8 cellular contexts compared by ENCODE assay signal in genomic region chr1:239898067-239898730, GRCh38.
DNase-seq lines count a peak whose midpoint lies in the region; ATAC-seq and TF ChIP-seq lines count a peak whose summit lies in the region.

No MANE protein-coding gene starts in this region.

- H3K36me3 ChIP-seq in DND-41 (ENCODE audit: insufficient read depth, low read length), result no peaks in the 10 kb centered on the region
- H3K36me3 ChIP-seq in neutrophil, result no peaks in the 10 kb centered on the region

- TF ChIP-seq CTCF in DND-41 (IDR thresholded peaks at IDR 0.05; ENCODE audit: borderline replicate concordance, extremely low read depth, low read length, poor library complexity, severe bottlenecking), result peak; percentile 94
- TF ChIP-seq CTCF in fibroblast of villous mesenchyme (IDR thresholded peaks at IDR 0.05; ENCODE audit: insufficient read depth, low read depth, low read length), result peak; percentile 95
- TF ChIP-seq CTCF in neutrophil (IDR thresholded peaks at IDR 0.05), result peak; percentile 96

- H3K9ac ChIP-seq in DND-41 (ENCODE audit: low read depth, low read length), result no peak overlapping the region

- H3K27ac ChIP-seq in DND-41 (ENCODE audit: low read length) (no peak overlapping the region), neutrophil (no peak overlapping the region)

- no peak overlapping the region for H3K27ac Mint-ChIP-seq in activated T-helper 1 cell treated with anti-CD3 and anti-CD28 coated beads, Interleukin-12 subunit alpha, Interleukin-12 subunit beta, Interleukin-2, Interleukin-4 antibody, amounts not matched to agents 30 ng/mL and 10 ng/mL and 1 ng/mL, durations not matched to agents 14 hours and 24 hours and 36 hours

- H3K27me3 ChIP-seq in DND-41 (ENCODE audit: insufficient read depth, low read length, poor library complexity) (no peaks in the 10 kb centered on the region), neutrophil (no peaks in the 10 kb centered on the region)

- H3K27me3 Mint-ChIP-seq in activated T-helper 1 cell treated with anti-CD3 and anti-CD28 coated beads, Interleukin-12 subunit alpha, Interleukin-12 subunit beta, Interleukin-2, Interleukin-4 antibody, amounts not matched to agents 30 ng/mL and 10 ng/mL and 1 ng/mL, durations not matched to agents 14 hours and 24 hours and 36 hours (ENCODE audit: insufficient read depth), result no peaks in the 10 kb centered on the region

- H3K4me3 Mint-ChIP-seq in activated T-helper 1 cell treated with anti-CD3 and anti-CD28 coated beads, Interleukin-12 subunit alpha, Interleukin-12 subunit beta, Interleukin-2, Interleukin-4 antibody, amounts not matched to agents 30 ng/mL and 10 ng/mL and 1 ng/mL, durations not matched to agents 14 hours and 24 hours and 36 hours, result no peak overlapping the region

- ATAC-seq in DND-41 (ENCODE audit: insufficient read depth, low read depth) (peak; percentile 99), GM21825 (IDR thresholded peaks at IDR 0.05; ENCODE audit: unreplicated experiment) (peak; percentile 94)

- H3K9me3 ChIP-seq in DND-41 (ENCODE audit: insufficient read depth, low read length, severe bottlenecking) (no peaks in the 10 kb centered on the region), neutrophil (no peaks in the 10 kb centered on the region)

- H3K4me1 ChIP-seq in DND-41 (ENCODE audit: insufficient read depth, low read length) (peaks cover 7% of the 10 kb centered on the region), neutrophil (ENCODE audit: control insufficient read depth in 1 of 2, insufficient read depth in 1 of 2, low read depth in 1 of 2, low read length in 1 of 2) (peaks cover 6% of the 10 kb centered on the region in 2 experiments)

- H3K4me2 ChIP-seq in DND-41 (ENCODE audit: insufficient read depth, low read length), result peak overlapping the region; percentile 41; the same call in 1 of the 2 replicates

- no peaks in the 10 kb centered on the region for H4K20me1 ChIP-seq in DND-41 (ENCODE audit: insufficient read depth, low read length)

- DNase-seq in DND-41 (peak; percentile 82), KG1 (lab: John Stamatoyannopoulos, UW) (peak; percentile 80), RKO (ENCODE audit: low spot score) (peak; percentile 75), fibroblast of villous mesenchyme (ENCODE audit: low read depth) (peak; percentile 65), superior temporal gyrus (ENCODE audit: extremely low spot score) (peak; percentile 92)
- peak; percentile 60 for DNase-seq in activated T-helper 1 cell treated with anti-CD3 and anti-CD28 coated beads, Interleukin-12 subunit alpha, Interleukin-12 subunit beta, Interleukin-2, Interleukin-4 antibody, amounts not matched to agents 30 ng/mL and 10 ng/mL and 1 ng/mL, durations not matched to agents 14 hours and 24 hours and 36 hours (ENCODE audit: low spot score)

- no peak overlapping the region for H3K4me3 ChIP-seq in DND-41 (ENCODE audit: low read depth in 1 of 2, low read length in 2 of 2)
- H3K4me3 ChIP-seq in fibroblast of villous mesenchyme (ENCODE audit: low read depth, low read length), result no peak overlapping the region
- H3K4me3 ChIP-seq in neutrophil (ENCODE audit: low read depth in 1 of 2, low read length in 1 of 2), result no peak overlapping the region

- no peaks in the 10 kb centered on the region for H3K79me2 ChIP-seq in DND-41 (ENCODE audit: insufficient read depth, low read length)

- H3K4me1 Mint-ChIP-seq in activated T-helper 1 cell treated with anti-CD3 and anti-CD28 coated beads, Interleukin-12 subunit alpha, Interleukin-12 subunit beta, Interleukin-2, Interleukin-4 antibody, amounts not matched to agents 30 ng/mL and 10 ng/mL and 1 ng/mL, durations not matched to agents 14 hours and 24 hours and 36 hours (ENCODE audit: low read depth), result no peaks in the 10 kb centered on the region

- peak overlapping the region; percentile 76 for H2AFZ ChIP-seq in DND-41 (ENCODE audit: low read depth, low read length)

- intact Hi-C loops in activated T-helper 1 cell treated with anti-CD3 and anti-CD28 coated beads, Interleukin-12 subunit alpha, Interleukin-12 subunit beta, Interleukin-2, Interleukin-4 antibody, amounts not matched to agents 30 ng/mL and 10 ng/mL and 1 ng/mL, durations not matched to agents 14 hours and 24 hours and 36 hours (cut with micrococcal nuclease), result loop anchor here (1.0 to 10.0 kb wide), 7 partner anchors 106 to 1646 kb away; no protein-coding TSS in a partner anchor

- no peaks in the 10 kb centered on the region for H3K9me3 Mint-ChIP-seq in activated T-helper 1 cell treated with anti-CD3 and anti-CD28 coated beads, Interleukin-12 subunit alpha, Interleukin-12 subunit beta, Interleukin-2, Interleukin-4 antibody, amounts not matched to agents 30 ng/mL and 10 ng/mL and 1 ng/mL, durations not matched to agents 14 hours and 24 hours and 36 hours

- no peaks in the 10 kb centered on the region for H3K36me3 Mint-ChIP-seq in activated T-helper 1 cell treated with anti-CD3 and anti-CD28 coated beads, Interleukin-12 subunit alpha, Interleukin-12 subunit beta, Interleukin-2, Interleukin-4 antibody, amounts not matched to agents 30 ng/mL and 10 ng/mL and 1 ng/mL, durations not matched to agents 14 hours and 24 hours and 36 hours (ENCODE audit: low read depth)
